Comparison of ENCODE assay signal across 15 cellular contexts in the genomic region with DNA sequence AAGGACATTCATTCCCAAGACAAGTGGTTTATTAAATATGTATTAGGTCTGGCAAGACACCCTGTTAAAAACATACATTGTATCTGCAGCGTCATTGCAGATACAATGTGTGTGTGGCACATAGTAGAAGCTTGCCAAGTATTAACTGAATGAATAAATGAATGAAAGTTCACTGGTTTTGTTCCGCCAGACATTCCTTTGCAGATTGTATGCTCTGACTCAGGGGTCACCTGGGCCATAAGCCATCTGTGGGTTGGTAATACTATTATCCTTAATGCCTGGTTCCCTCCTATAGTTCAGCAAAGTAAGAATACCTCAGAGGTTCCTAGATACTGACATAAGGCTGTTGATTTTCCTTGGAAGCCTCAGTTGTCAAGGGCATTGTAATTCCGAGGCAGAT.
DNase-seq lines count a peak whose midpoint lies in the region; ATAC-seq and TF ChIP-seq lines count a peak whose summit lies in the region.
"Had no signal": no experiment of that assay in that cellular context is flagged by ENCODE, and none has a peak within 500 bp of the region (broad histone marks: within the 10 kb centered on the region; RNA-seq: fewer than 3 reads in every experiment).

No MANE protein-coding gene starts in this region.

- no peak overlapping the region for H3K4me2 ChIP-seq in smooth muscle cell
- H3K4me2 ChIP-seq: A549 had no signal

- in situ Hi-C loops in astrocyte of the spinal cord (cut with HindIII; ENCODE audit: low sequenced_read_pairs): no loop called here

- no peaks in the 10 kb centered on the region for H4K20me1 ChIP-seq in smooth muscle cell (ENCODE audit: low read depth)

- no peaks in the 10 kb centered on the region for H3K36me3 ChIP-seq in smooth muscle cell (ENCODE audit: low read depth)
- H3K36me3 ChIP-seq: SJSA1 had no signal

- WGBS in smooth muscle cell (ENCODE audit: low lambda C conversion rate): 93% methylated on average over 3 of the region's 3 CpGs

- TF ChIP-seq CTCF in astrocyte of the spinal cord (IDR thresholded peaks at IDR 0.05; ENCODE audit: low read depth, low read length): no peak
- TF ChIP-seq CTCF in fibroblast of the aortic adventitia (IDR thresholded peaks at IDR 0.05; ENCODE audit: insufficient read depth, low read length): no peak
- TF ChIP-seq CTCF in smooth muscle cell (IDR thresholded peaks at IDR 0.05; ENCODE audit: borderline replicate concordance, insufficient read depth, poor library complexity, severe bottlenecking): no peak

- H2AFZ ChIP-seq in smooth muscle cell (ENCODE audit: low read depth): no peak overlapping the region

- no peaks in the 10 kb centered on the region for H3F3A ChIP-seq in smooth muscle cell (ENCODE audit: low read depth)

- no peaks in the 10 kb centered on the region for H3K27me3 ChIP-seq in smooth muscle cell (ENCODE audit: low read depth)
- H3K27me3 ChIP-seq: SJSA1 had no signal

- H3K4me1 ChIP-seq in smooth muscle cell (ENCODE audit: low read depth): no peaks in the 10 kb centered on the region
- H3K4me1 ChIP-seq: A549, SJSA1 had no signal

- no peaks in the 10 kb centered on the region for H3K79me2 ChIP-seq in smooth muscle cell (ENCODE audit: low read depth)

- H3K27ac ChIP-seq in smooth muscle cell (ENCODE audit: low read depth): no peak overlapping the region
- H3K27ac ChIP-seq: A549, SJSA1 had no signal

- ATAC-seq in stimulated activated naive CD8-positive, alpha-beta T cell treated with anti-CD3 and anti-CD28 coated beads, Interleukin-15, Interleukin-2, amounts not matched to agents 100 U/mL and 50 U/mL, for 24 hours: no peak
- ATAC-seq in GM21528 (IDR thresholded peaks at IDR 0.05; ENCODE audit: low FRiP score, unreplicated experiment): no peak
- ATAC-seq: A549, PC-3 had no signal

- H3K9me3 ChIP-seq in smooth muscle cell (replicated peaks; ENCODE audit: low read depth): no peaks in the 10 kb centered on the region
- H3K9me3 ChIP-seq: A549, SJSA1 had no signal

- H3K9ac ChIP-seq in smooth muscle cell (ENCODE audit: low read depth): no peak overlapping the region

- DNase-seq in A172 (ENCODE audit: low spot score) (peak; percentile 26), HT1080 (ENCODE audit: low read depth) (peak; percentile 13), astrocyte of the spinal cord (ENCODE audit: low read depth, low spot score) (peak; percentile 22), fibroblast of the aortic adventitia (ENCODE audit: low read depth) (peak; percentile 24), superior temporal gyrus (ENCODE audit: extremely low spot score) (no peak), smooth muscle cell (lab: John Stamatoyannopoulos, UW; ENCODE audit: unreplicated experiment) (no peak)
- DNase-seq in stimulated activated naive CD8-positive, alpha-beta T cell treated with anti-CD3 and anti-CD28 coated beads, Interleukin-15, Interleukin-2, amounts not matched to agents 100 U/mL and 50 U/mL, for 24 hours: no peak
- DNase-seq: C1 segment of cervical spinal cord, GF-D8, NCI-H187, NCI-H748 treated with DMSO at 0.1 percent for 48 hours, PC-3 had no signal

- H3K4me3 ChIP-seq in astrocyte of the spinal cord (ENCODE audit: low read depth, low read length) (no peak overlapping the region), fibroblast of the aortic adventitia (ENCODE audit: low read depth, low read length) (no peak overlapping the region), smooth muscle cell (no peak overlapping the region)
- H3K4me3 ChIP-seq: A549, SJSA1 had no signal

Comparison
In these comparisons a context has a peak if more than half of its experiments do, and no peak if none do; other contexts are left out.
1. DNase-seq: peak in A172 (single experiment), HT1080 (single experiment), astrocyte of the spinal cord (single experiment) and fibroblast of the aortic adventitia (single experiment); none in stimulated activated naive CD8-positive, alpha-beta T cell treated with anti-CD3 and anti-CD28 coated beads, Interleukin-15, Interleukin-2, amounts not matched to agents 100 U/mL and 50 U/mL, for 24 hours (single experiment), superior temporal gyrus (single experiment) and smooth muscle cell (single experiment).